In genomic region chr12:31931796-31932715, GRCh38 we compare ENCODE assay signal across 17 cellular contexts. TPM values are rescaled to one million over a fixed set of nuclear protein-coding genes. Genes with fewer than 3 reads are reported as not detected.
DNase-seq lines count a peak whose midpoint lies in the region; ATAC-seq, FAIRE-seq and TF ChIP-seq lines count a peak whose summit lies in the region.
"Had no signal": no experiment of that assay in that cellular context is flagged by ENCODE, and none has a peak within 500 bp of the region (broad histone marks: within the 10 kb centered on the region; RNA-seq: fewer than 3 reads in every experiment).

No MANE protein-coding gene starts in this region.

- H3K4me1 ChIP-seq in OCI-LY1 (ENCODE audit: insufficient read depth, low read length, severe bottlenecking) (peaks cover 28% of the 10 kb centered on the region), H1 (replicated peaks in 1 of 4; ENCODE audit: control insufficient read depth in 3 of 4, insufficient read depth in 4 of 4, low read length in 3 of 4) (no peaks in the 10 kb centered on the region; a peak in 1 of 7 replicates)

- H4K8ac ChIP-seq in H1 (ENCODE audit: extremely low read depth, insufficient read depth, low read length) = no peak overlapping the region

- no peaks in the 10 kb centered on the region for H3K36me3 ChIP-seq in OCI-LY1 (ENCODE audit: insufficient read depth, low read length)
- H3K36me3 ChIP-seq in H1 (ENCODE audit: control insufficient read depth in 2 of 4, insufficient read depth in 4 of 4, low read length in 3 of 4) = no peaks in the 10 kb centered on the region
- H3K36me3 ChIP-seq: spleen had no signal

- CTCF ChIA-PET in H1 (lab: Charles Lee; ENCODE audit: partially characterized antibody) = interaction anchor here (0.6 to 1.8 kb wide), 11 partner anchors 9 to 411 kb away, joined by 3 to 5 read pairs (median 4); partner anchors contain the start of gene RESF1

- no peaks in the 10 kb centered on the region for H3F3A ChIP-seq in OCI-LY1 (ENCODE audit: insufficient read depth, low read length)

- no peak overlapping the region for H3K14ac ChIP-seq in H1 (ENCODE audit: insufficient read length)

- H2BK120ac ChIP-seq in H1 (replicated peaks; ENCODE audit: low read depth, low read length) = no peak overlapping the region

- peak overlapping the region; percentile 94 for H2BK20ac ChIP-seq in H1 (ENCODE audit: low read length)

- TF ChIP-seq RAD21 in H1 (IDR thresholded peaks at IDR 0.05 in 1 of 2, conservative IDR thresholded peaks at IDR 0.05 in 1 of 2; ENCODE audit: low read depth in 2 of 2, low read length in 2 of 2) = peak; percentile 66 to 78

- H4K91ac ChIP-seq in H1 (replicated peaks; ENCODE audit: insufficient read length, low read length) = peak overlapping the region; percentile 15

- H2AK5ac ChIP-seq in H1 (ENCODE audit: low read depth, low read length) = no peak overlapping the region

- 81% methylated on average over 7 of the region's 7 CpGs; no CpG with 5 or more reads in 1 of the 2 experiments for WGBS in H1 (ENCODE audit: extremely low coverage in 1 of 2, insufficient coverage in 1 of 2, insufficient read length in 1 of 2, insufficient replicate concordance in 2 of 2, low coverage in 1 of 2, low lambda C conversion rate in 2 of 2, missing lambda C conversion rate in 1 of 2), 2 experiments

- H3K9me2 ChIP-seq in OCI-LY1 (ENCODE audit: low read depth, low read length) = no peaks in the 10 kb centered on the region

- H3K9ac ChIP-seq in OCI-LY1 (ENCODE audit: low read length) = no peak overlapping the region
- H3K9ac ChIP-seq in H1 (replicated peaks in 1 of 4; ENCODE audit: extremely low read depth in 1 of 4, low read depth in 3 of 4, low read length in 3 of 4) = no peak overlapping the region

- H3K27ac ChIP-seq in OCI-LY1 (ENCODE audit: low read depth, low read length, poor library complexity, severe bottlenecking) (no peak overlapping the region), H1 (ENCODE audit: low read depth, low read length) (no peak overlapping the region)
- H3K27ac ChIP-seq: hepatocyte had no signal

- no peaks in the 10 kb centered on the region for H3K79me1 ChIP-seq in H1 (ENCODE audit: low read depth, low read length)

- H3K9me3 ChIP-seq in OCI-LY1 (ENCODE audit: low read length) (0 out of 2 replicates have a peak, but pooled peaks cover 3% of the 10 kb centered on the region), H1 (ENCODE audit: insufficient read depth in 2 of 2, low read depth in 1 of 2, low read length in 1 of 2) (no peaks in the 10 kb centered on the region)

- H2BK5ac ChIP-seq in H1 (ENCODE audit: low read depth, low read length) = no peak overlapping the region

- peak; percentile 38 for TF ChIP-seq CTCF in OCI-LY1 (IDR thresholded peaks at IDR 0.05; ENCODE audit: low read length)
- TF ChIP-seq CTCF in H1 (IDR thresholded peaks at IDR 0.05; ENCODE audit: control extremely low read depth in 1 of 3, insufficient read depth in 1 of 3, low read depth in 1 of 3, low read length in 3 of 3) = peak; percentile 43 to 56 (median 52)
- no peak for TF ChIP-seq CTCF in omental fat pad (IDR thresholded peaks at IDR 0.05)

- ATAC-seq in omental fat pad (ENCODE audit: low FRiP score) = peak; percentile 10
- no peak for ATAC-seq in HG03378 (IDR thresholded peaks at IDR 0.05; ENCODE audit: unreplicated experiment)
- no peak for ATAC-seq in HG03196 (IDR thresholded peaks at IDR 0.05; ENCODE audit: unreplicated experiment)
- ATAC-seq in HG03520 (IDR thresholded peaks at IDR 0.05; ENCODE audit: unreplicated experiment) = no peak
- ATAC-seq: left colon, Panc1 had no signal

- FAIRE-seq in H1 (lab: Jason Lieb, UNC) = no peak

- H4K5ac ChIP-seq in H1 (ENCODE audit: insufficient read length, low read depth, low read length) = no peak overlapping the region

- H3K4ac ChIP-seq in H1 (replicated peaks; ENCODE audit: insufficient read length, low read depth, low read length) = no peak overlapping the region

- no peak overlapping the region for H3K56ac ChIP-seq in H1 (replicated peaks; ENCODE audit: insufficient read length, low read depth, low read length)

- H3K18ac ChIP-seq in H1 (ENCODE audit: extremely low read depth, low read length) = no peak overlapping the region

- H3K4me2 ChIP-seq in OCI-LY1 (ENCODE audit: low read length) (no peak overlapping the region), H1 (ENCODE audit: insufficient read depth in 1 of 2, low read depth in 2 of 2, low read length in 2 of 2) (no peak overlapping the region)
- H3K4me2 ChIP-seq: hepatocyte had no signal

- no peaks in the 10 kb centered on the region for H3K23me2 ChIP-seq in H1 (ENCODE audit: low read depth, low read length)

- no peaks in the 10 kb centered on the region for H3K79me2 ChIP-seq in OCI-LY1 (ENCODE audit: insufficient read depth, low read length)
- H3K79me2 ChIP-seq in H1 (ENCODE audit: control insufficient read depth in 1 of 2, insufficient read depth in 2 of 2, low read length in 2 of 2) = no peaks in the 10 kb centered on the region
- H3K79me2 ChIP-seq: hepatocyte had no signal

- DNase-seq in ELF-1 (ENCODE audit: low read depth, low spot score) = peak; percentile 14
- DNase-seq in H1 (ENCODE audit: low read depth in 1 of 2, low spot score in 2 of 2) = no peak
- no peak for DNase-seq in omental fat pad (ENCODE audit: low spot score)
- DNase-seq in SKM-1 treated with dmso at 0.1 percent for 144 hours (lab: John Stamatoyannopoulos, UW; ENCODE audit: unreplicated experiment) = no peak
- DNase-seq: activated naive CD4-positive, alpha-beta T cell treated with Interleukin-2 at 50 U/mL for 16 hours; AML-193; left colon; NCI-H2029 treated with DMSO at 0.1 percent for 48 hours; NCI-H526; spleen; substantia nigra had no signal

- H3K23ac ChIP-seq in H1 (ENCODE audit: insufficient read length) = no peak overlapping the region

- H3K27me3 ChIP-seq in OCI-LY1 (ENCODE audit: insufficient read depth, low read length) = no peaks in the 10 kb centered on the region
- no peaks in the 10 kb centered on the region for H3K27me3 ChIP-seq in H1 (replicated peaks in 1 of 4; ENCODE audit: control insufficient read depth in 3 of 4, extremely low read depth in 1 of 4, insufficient read depth in 3 of 4, low read length in 3 of 4)
- H3K27me3 ChIP-seq: hepatocyte, spleen had no signal

- H3K4me3 ChIP-seq in OCI-LY1 (ENCODE audit: low read depth, low read length, poor library complexity, severe bottlenecking) (no peak overlapping the region), H1 (ENCODE audit: extremely low read depth in 1 of 4, insufficient read depth in 2 of 4, low read depth in 3 of 4, low read length in 4 of 4) (no peak overlapping the region)
- H3K4me3 ChIP-seq: hepatocyte, spleen had no signal

- H2AFZ ChIP-seq in OCI-LY1 (ENCODE audit: low read length) (no peak overlapping the region), H1 (ENCODE audit: low read length) (0 out of 2 replicates have a peak overlapping the region, but pooled peaks have one; percentile 30)
- H2AFZ ChIP-seq: hepatocyte had no signal

- no peak for TF ChIP-seq EP300 in H1 (IDR thresholded peaks at IDR 0.05; ENCODE audit: borderline replicate concordance in 1 of 2, low read depth in 2 of 2, low read length in 2 of 2)

- peak overlapping the region; percentile 5; the same call in 1 of the 2 replicates for H2BK12ac ChIP-seq in H1 (ENCODE audit: low read depth, low read length)

- no peak for TF ChIP-seq POLR2A in H1 (IDR thresholded peaks at IDR 0.05; ENCODE audit: control extremely low read depth in 1 of 2, low read depth in 2 of 2, low read length in 2 of 2)

- H4K20me1 ChIP-seq in OCI-LY1 (ENCODE audit: insufficient read depth, low read length) = no peaks in the 10 kb centered on the region
- H4K20me1 ChIP-seq in H1 (replicated peaks in 1 of 2; ENCODE audit: control insufficient read depth in 1 of 2, insufficient read depth in 2 of 2, low read length in 2 of 2) = no peaks in the 10 kb centered on the region

- H2BK15ac ChIP-seq in H1 (ENCODE audit: low read length) = no peak overlapping the region

- POLR2A ChIA-PET in H1 (lab: Charles Lee; ENCODE audit: partially characterized antibody) = interaction anchor here (1.1 to 1.2 kb wide), 2 partner anchors 14 to 28 kb away, joined by 3 read pairs; no protein-coding TSS in a partner anchor

TF ChIP-seq in H1, 55 proteins besides CTCF, POLR2A, EP300 and RAD21 (continues in another document):
- no peak for TF ChIP-seq CHD2 (IDR thresholded peaks at IDR 0.05; ENCODE audit: low read length)
- no peak for TF ChIP-seq GABPA (IDR thresholded peaks at IDR 0.05; ENCODE audit: borderline replicate concordance, insufficient read depth, low read length)
- no peak for TF ChIP-seq SP1 (IDR thresholded peaks at IDR 0.05; ENCODE audit: low read depth, low read length)
- TF ChIP-seq POLR2AphosphoS5 (IDR thresholded peaks at IDR 0.05; ENCODE audit: low read depth, low read length) = no peak
- TF ChIP-seq ATF2 (IDR thresholded peaks at IDR 0.05; ENCODE audit: low read length) = no peak
- TF ChIP-seq ZNF274 (IDR thresholded peaks at IDR 0.05; ENCODE audit: borderline replicate concordance, extremely low read depth, low read length) = no peak
- TF ChIP-seq JUN (IDR thresholded peaks at IDR 0.05; ENCODE audit: low read depth, low read length) = no peak
- no peak for TF ChIP-seq TAF1 (IDR thresholded peaks at IDR 0.05; ENCODE audit: low read depth, low read length)
- TF ChIP-seq SIN3A (conservative IDR thresholded peaks at IDR 0.05 in 1 of 2, IDR thresholded peaks at IDR 0.05 in 1 of 2; ENCODE audit: low read depth in 1 of 2, low read length in 2 of 2) = no peak
- no peak for TF ChIP-seq CTBP2 (IDR thresholded peaks at IDR 0.05; ENCODE audit: borderline replicate concordance, insufficient read depth, insufficient read length, low read length)

RNA-seq across cellular contexts. Expression of gene RESF1, which starts 27.2 kb away (rescaled TPM):
- total RNA-seq in H1 (2021; fragmentation: NEBNext Ultra II Directional; extraction: Animal tissue kit (Norgen Biotek cat#: 25700)) = 116 and 128 TPM in 2 replicates
- 49.4 and 64.3 TPM in 2 replicates for polyA plus RNA-seq in H1 (2011; rRNA removed)
- 76.6 TPM for polyA plus RNA-seq in H1 (2011; cell fraction: cytosol; rRNA removed)
- polyA plus RNA-seq in H1 (2011; cell fraction: nucleus; rRNA removed) = 46.7 TPM
- polyA plus RNA-seq in H1 (2012, experiment 1 of 2) = 28.8 to 56.1 TPM (median 37.4 TPM) in 4 replicates
- 6.4 TPM for polyA plus RNA-seq in H1 (2012, experiment 2 of 2)
- polyA plus RNA-seq in H1 (2013, experiment 1 of 2) = 113 TPM
- polyA plus RNA-seq in H1 (2013, experiment 2 of 2) = 99.4 TPM
- 141 and 220 TPM in 2 replicates for polyA minus RNA-seq in H1 (2011; rRNA and poly(A)+ RNA removed)
- polyA minus RNA-seq in H1 (2011; cell fraction: cytosol; rRNA and poly(A)+ RNA removed) = 61.0 TPM
- 332 TPM for polyA minus RNA-seq in H1 (2011; cell fraction: nucleus; rRNA and poly(A)+ RNA removed)
- 100 to 1,000 TPM in 1 of 4 donors, 10 to 100 TPM in 3; 62.4 to 145 (median 71.0) TPM for total RNA-seq in omental fat pad

Comparison
In these comparisons a context has a peak if more than half of its experiments do, and no peak if none do; other contexts are left out.
1. CTCF ChIP-seq: peak in OCI-LY1 (single experiment) and H1 (3 of 3); none in omental fat pad (0 of 3).